8 cellular contexts compared by ENCODE assay signal in the genomic region with DNA sequence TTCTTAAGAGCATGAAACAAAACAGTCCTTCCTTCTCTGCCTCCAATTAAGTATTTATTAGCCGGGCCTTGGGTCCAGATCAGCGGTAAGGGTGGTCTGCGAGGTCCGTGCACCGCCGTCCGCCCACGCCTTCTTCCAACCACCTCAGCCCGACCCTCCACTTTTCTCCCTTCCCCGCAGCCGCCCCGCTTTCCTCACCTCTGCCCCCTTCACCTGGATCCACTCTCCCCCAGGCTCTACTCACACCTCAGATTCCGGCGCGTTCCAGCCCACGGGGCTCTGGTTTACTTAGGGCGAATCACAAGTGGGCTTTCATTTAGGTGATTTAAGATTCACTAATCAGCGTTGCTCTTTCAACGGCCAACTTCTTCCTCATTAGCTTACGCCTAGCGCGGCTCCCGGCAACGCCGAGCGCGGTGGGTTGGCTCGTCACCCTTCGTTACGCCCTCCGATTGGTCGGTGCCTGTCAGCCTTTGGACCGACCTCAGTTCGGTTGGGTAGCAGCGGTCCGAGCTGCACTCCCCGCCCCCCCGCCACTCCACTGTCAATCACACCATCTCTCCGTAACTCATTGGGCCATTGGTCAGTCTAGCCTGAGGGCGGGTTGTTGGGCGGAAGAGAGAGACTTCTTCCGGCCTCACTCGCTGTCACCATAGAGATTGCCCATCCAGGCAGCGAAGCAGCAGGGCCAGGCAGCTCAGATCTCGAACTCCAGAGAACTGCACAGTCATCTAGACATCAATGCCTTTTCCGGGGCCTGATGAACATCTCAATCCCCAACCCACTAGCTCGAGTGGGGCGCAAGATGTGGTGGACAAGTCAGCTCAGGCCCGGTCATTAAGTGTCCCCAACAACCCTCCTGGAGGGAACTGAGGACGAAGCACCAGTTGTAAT. TPM values are rescaled to one million over a fixed set of nuclear protein-coding genes. Genes with fewer than 3 reads are reported as not detected.
DNase-seq lines count a peak whose midpoint lies in the region; ATAC-seq and TF ChIP-seq lines count a peak whose summit lies in the region.

A gene (minus strand): TSS at position 286 of the 894 bp plus-strand sequence. CDS start 9,385 bp downstream, outside the sequence.

- POLR2A ChIA-PET in GM10248 (lab: Yijun Ruan, JAX) = interaction anchor here (0.9 to 1.2 kb wide), 4 partner anchors 39 to 157 kb away, joined by 3 to 5 read pairs (median 4); a partner anchor contains a TSS

- TF ChIP-seq CTCF in GM10248 (IDR thresholded peaks at IDR 0.05; ENCODE audit: control extremely low read depth, extremely low read depth, low read depth, missing control alignments) = no peak

- ATAC-seq in HG02623 (IDR thresholded peaks at IDR 0.05; ENCODE audit: unreplicated experiment) = peak; percentile 95

- peaks cover 2% of the 10 kb centered on the region for H3K36me3 Mint-ChIP-seq in activated naive CD8-positive, alpha-beta T cell

- CTCF ChIA-PET in GM10248 (lab: Yijun Ruan, JAX) = interaction anchor here (0.7 to 6.3 kb wide), 10 partner anchors 9 to 39 kb away, joined by 3 to 57 read pairs (median 6); no protein-coding TSS in a partner anchor

- peaks cover 20% of the 10 kb centered on the region for H3K4me1 Mint-ChIP-seq in activated naive CD8-positive, alpha-beta T cell (ENCODE audit: low read depth)

- no peaks in the 10 kb centered on the region for H3K27me3 Mint-ChIP-seq in activated naive CD8-positive, alpha-beta T cell

- peak within 1 kb of the TSS; percentile 98 for H3K27ac Mint-ChIP-seq in activated naive CD8-positive, alpha-beta T cell

- peak within 1 kb of the TSS; percentile 100 for H3K4me3 Mint-ChIP-seq in activated naive CD8-positive, alpha-beta T cell

- H3K9me3 Mint-ChIP-seq in activated naive CD8-positive, alpha-beta T cell (ENCODE audit: low read depth) = peaks cover 8% of the 10 kb centered on the region

- peak within 1 kb of the TSS; percentile 72 for H3K27ac ChIP-seq in temporal lobe (ENCODE audit: low read depth, low read length)

- DNase-seq in GM10248 (ENCODE audit: extremely low spot score) (peak; percentile 95), NCI-H1105 (lab: John Stamatoyannopoulos, UW) (peak; percentile 100), SKM-1 treated with dmso at 0.1 percent for 144 hours (lab: John Stamatoyannopoulos, UW; ENCODE audit: unreplicated experiment) (peak; percentile 96), glomerular endothelial cell (ENCODE audit: extremely low read depth, low read depth, low spot score) (peak; percentile 96), occipital lobe (lab: John Stamatoyannopoulos, UW) (peak; percentile 99)

RNA-seq across cellular contexts. Expression of the gene that starts here (rescaled TPM):
- 22.5 and 23.3 TPM in 2 replicates for total RNA-seq in glomerular endothelial cell
- total RNA-seq in occipital lobe = 23.9 TPM
- total RNA-seq in temporal lobe = 19.9 TPM

Comparison
In these comparisons a context has a peak if more than half of its experiments do, and no peak if none do; other contexts are left out.
1. Peak in every context shown above with its lines: DNase-seq, ATAC-seq and H3K27ac ChIP-seq.